Comparison of ENCODE assay signal across 1 cellular context in the genomic region with DNA sequence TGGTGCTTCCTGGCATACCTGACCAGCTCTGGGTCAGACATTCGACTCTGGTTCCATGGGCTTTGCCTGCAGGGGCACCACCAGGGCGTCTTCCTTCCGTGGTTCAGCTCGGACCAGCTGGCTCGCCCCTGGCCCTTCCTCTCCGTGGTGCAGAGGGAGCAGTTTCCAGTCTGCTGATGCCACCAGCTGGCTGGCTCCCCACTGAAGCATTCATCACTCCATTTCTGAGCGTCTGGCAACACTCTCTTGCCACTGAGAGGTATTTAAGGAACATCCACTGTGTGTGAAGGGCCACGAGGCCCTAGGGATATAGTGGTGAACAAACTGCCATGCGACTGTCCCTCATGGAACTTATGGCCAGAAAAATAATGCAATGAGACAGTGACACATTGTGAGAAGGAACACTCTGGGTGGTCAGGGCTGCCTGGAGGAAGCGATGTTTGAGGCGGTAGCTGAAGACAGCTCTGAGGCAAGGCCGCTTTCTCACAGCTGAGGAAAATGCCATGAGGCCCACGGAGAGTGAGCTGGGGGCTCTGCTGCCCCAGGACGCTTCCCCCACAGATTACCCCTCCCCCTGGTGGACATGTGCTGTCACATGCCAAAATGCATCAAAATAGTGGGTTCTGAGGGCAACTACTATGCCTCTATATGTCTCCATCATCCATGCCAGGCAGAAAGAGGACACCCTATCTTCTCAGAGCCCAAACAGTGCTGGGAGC.
TF ChIP-seq lines count a peak whose summit lies in the region.

No MANE protein-coding gene starts in this region.

TF ChIP-seq in GM12878, 131 proteins besides CTCF, POLR2A, EP300 and RAD21:
- TF ChIP-seq SMC3 (IDR thresholded peaks at IDR 0.05; ENCODE audit: borderline replicate concordance, low read length) (peak; percentile 22; the same call in 1 of the 2 replicates), ZBED1 (IDR thresholded peaks at IDR 0.05; ENCODE audit: borderline replicate concordance) (no peak), STAT1 (conservative IDR thresholded peaks at IDR 0.05) (no peak)
